ENCODE assay signal across 16 cellular contexts in genomic region chr10:112298581-112298980, GRCh38. TPM values are rescaled to one million over a fixed set of nuclear protein-coding genes. Genes with fewer than 3 reads are reported as not detected.
DNase-seq lines count a peak whose midpoint lies in the region; ATAC-seq, FAIRE-seq and TF ChIP-seq lines count a peak whose summit lies in the region.
"Had no signal": no experiment of that assay in that cellular context is flagged by ENCODE, and none has a peak within 500 bp of the region (broad histone marks: within the 10 kb centered on the region; RNA-seq: fewer than 3 reads in every experiment).

No MANE protein-coding gene starts in this region.

- no peaks in the 10 kb centered on the region for H3K27me3 ChIP-seq in HepG2 (ENCODE audit: control insufficient read depth in 1 of 2, insufficient read depth in 2 of 2, low read length in 2 of 2)
- no peaks in the 10 kb centered on the region for H3K27me3 ChIP-seq in right lobe of liver

- peak overlapping the region; percentile 51 for H2AFZ ChIP-seq in HepG2 (ENCODE audit: low read length)
- H2AFZ ChIP-seq: GM23338 had no signal

- no peak overlapping the region for H3K4me3 ChIP-seq in HepG2 (replicated peaks in 1 of 3; ENCODE audit: insufficient read depth in 1 of 3, low read depth in 2 of 3, low read length in 3 of 3)
- no peak overlapping the region for H3K4me3 ChIP-seq in right lobe of liver
- H3K4me3 ChIP-seq: GM23338, K562, SJSA1 had no signal

- WGBS in HepG2 (ENCODE audit: low lambda C conversion rate), result 93% methylated on average over 6 of the region's 6 CpGs
- WGBS in right lobe of liver (ENCODE audit: insufficient coverage, low coverage, low lambda C conversion rate, missing lambda C conversion rate), result 77% methylated on average over 1 of the region's 6 CpGs

- H3K9ac ChIP-seq in HepG2 (ENCODE audit: insufficient read depth, low read depth, low read length), result no peak overlapping the region

- no peak for TF ChIP-seq RAD21 in HepG2 (CRISPR knock-in tag; IDR thresholded peaks at IDR 0.05)

- POLR2A ChIA-PET in HepG2 (lab: Yijun Ruan, JAX), result interaction anchor here (5.3 kb wide), 1 partner anchor 72 kb away, joined by 62 read pairs; no protein-coding TSS in a partner anchor

- TF ChIP-seq EP300 in HepG2 (IDR thresholded peaks at IDR 0.05; ENCODE audit: low read depth in 2 of 2, low read length in 2 of 2), result no peak
- TF ChIP-seq EP300 in HepG2 (CRISPR knock-in tag; IDR thresholded peaks at IDR 0.05; ENCODE audit: borderline replicate concordance), result no peak

- DNase-seq in HepG2 (ENCODE audit: low spot score), result no peak
- no peak for DNase-seq in right lobe of liver
- DNase-seq in cerebellum (ENCODE audit: low spot score), result peak; percentile 12
- peak; percentile 38 for DNase-seq in retina
- no peak for DNase-seq in H4 (ENCODE audit: low spot score)
- DNase-seq in HCEC 1CT, result no peak
- DNase-seq in NCI-H1694 treated with DMSO at 0.1 percent for 48 hours (lab: John Stamatoyannopoulos, UW), result no peak
- DNase-seq: C1 segment of cervical spinal cord, NCI-H187 treated with DMSO at 0.1 percent for 48 hours, NCI-H345, NCI-H524 treated with DMSO at 0.1 percent for 48 hours had no signal

- H3K4me1 ChIP-seq in HepG2 (ENCODE audit: insufficient read depth, low read length) (peaks cover 95% of the 10 kb centered on the region), right lobe of liver (peaks cover 3 to 59% (median 25%) of the 10 kb centered on the region in 4 donors)
- H3K4me1 ChIP-seq: SJSA1 had no signal

- TF ChIP-seq CTCF in HepG2 (CRISPR knock-in tag; IDR thresholded peaks at IDR 0.05) (no peak), right lobe of liver (IDR thresholded peaks at IDR 0.05) (no peak)

- CTCF ChIA-PET in HepG2 (lab: Yijun Ruan, JAX; ENCODE audit: low intra/inter-chr PET ratio, low total read pairs), result no interaction called here

- intact Hi-C loops in HepG2 (cut with micrococcal nuclease; ENCODE audit: unreplicated experiment), result no loop called here
- intact Hi-C loops in right lobe of liver (cut with DNase I), result no loop called here

- no peaks in the 10 kb centered on the region for H3K79me2 ChIP-seq in HepG2 (ENCODE audit: insufficient read depth, low read length)

- ATAC-seq in HepG2 (no peak), right lobe of liver (no peak)
- ATAC-seq: K562 had no signal

- no peaks in the 10 kb centered on the region for H4K20me1 ChIP-seq in HepG2 (ENCODE audit: insufficient read depth, low read length)

- H3K27ac ChIP-seq in HepG2 (ENCODE audit: extremely low read length, insufficient read depth, low read length) (no peak overlapping the region), right lobe of liver (peak overlapping the region in 1 of 3 donors; percentile 86)
- H3K27ac ChIP-seq: SJSA1 had no signal

- FAIRE-seq in HepG2 (lab: Jason Lieb, UNC), result no peak
- FAIRE-seq: D721Med, GM12891, K562 had no signal

- H3K4me2 ChIP-seq in HepG2 (ENCODE audit: low read depth, low read length), result no peak overlapping the region
- H3K4me2 ChIP-seq: GM23338 had no signal

- TF ChIP-seq POLR2A in HepG2 (IDR thresholded peaks at IDR 0.05; ENCODE audit: insufficient read depth in 1 of 2, low read depth in 2 of 2, low read length in 2 of 2) (no peak), right lobe of liver (IDR thresholded peaks at IDR 0.05) (no peak)

- H3K36me3 ChIP-seq in HepG2 (replicated peaks in 1 of 2; ENCODE audit: control insufficient read depth in 1 of 2, insufficient read depth in 2 of 2, low read length in 2 of 2) (no peaks in the 10 kb centered on the region), right lobe of liver (no peaks in the 10 kb centered on the region)
- H3K36me3 ChIP-seq: SJSA1 had no signal

- BruUV-seq in HepG2 (replicated peaks; lab: Mats Ljungman, UMichigan), result no TSS peak

- in situ Hi-C loops in HepG2 (cut with HindIII; ENCODE audit: extremely low pct_ligation_motif_present, low pct_unique_long_range_greater_than_20kb), result no loop called here

- H3K9me3 ChIP-seq in HepG2 (ENCODE audit: low read length), result no peaks in the 10 kb centered on the region
- no peaks in the 10 kb centered on the region for H3K9me3 ChIP-seq in right lobe of liver
- H3K9me3 ChIP-seq: SJSA1 had no signal

TF ChIP-seq in HepG2, 621 proteins besides CTCF, POLR2A, EP300 and RAD21:
- TF ChIP-seq ZBTB2 (CRISPR knock-in tag; IDR thresholded peaks at IDR 0.05; ENCODE audit: low read depth), result no peak

RNA-seq across cellular contexts. Expression of gene TECTB, which starts 15.4 kb away (rescaled TPM):
- total RNA-seq in HepG2 (2016; rRNA removed; fragmentation: Illumina TruSeq; extraction: Trizol), result 1.3 and 1.8 TPM in 2 replicates
- total RNA-seq in HepG2 (2016; cell fraction: cytosol; rRNA removed; fragmentation: Illumina TruSeq; extraction: Trizol; ENCODE audit: low read depth), result 0.61 and 0.71 TPM in 2 replicates
- 1.5 and 1.9 TPM in 2 replicates for total RNA-seq in HepG2 (2016; cell fraction: insoluble cytoplasmic fraction; rRNA removed; fragmentation: Illumina TruSeq; extraction: Trizol)
- total RNA-seq in HepG2 (2016; cell fraction: membrane; rRNA removed; fragmentation: Illumina TruSeq; extraction: Trizol), result 1.0 and 1.4 TPM in 2 replicates
- 2.4 and 2.8 TPM in 2 replicates for total RNA-seq in HepG2 (2016; cell fraction: nucleus; rRNA removed; fragmentation: Illumina TruSeq; extraction: Trizol)
- polyA plus RNA-seq in HepG2 (2011; rRNA removed), result 0.78 and 1.1 TPM in 2 replicates
- polyA plus RNA-seq in HepG2 (2011; cell fraction: cytosol; rRNA removed), result 0.48 and 0.63 TPM in 2 replicates
- 1.3 and 1.7 TPM in 2 replicates for polyA plus RNA-seq in HepG2 (2011; cell fraction: nucleus; rRNA removed)
- 0.68 and 1.6 TPM in 2 replicates for polyA plus RNA-seq in HepG2 (2012)
- polyA plus RNA-seq in HepG2 (2016; cell fraction: cytosol; fragmentation: Illumina TruSeq; extraction: Trizol; ENCODE audit: low read depth), result 0.19 and 0.38 TPM in 2 replicates
- polyA plus RNA-seq in HepG2 (2016; cell fraction: insoluble cytoplasmic fraction; fragmentation: Illumina TruSeq; extraction: Trizol; ENCODE audit: low read depth), result 1.3 and 1.6 TPM in 2 replicates
- 0.73 and 0.96 TPM in 2 replicates for polyA plus RNA-seq in HepG2 (2016; cell fraction: membrane; fragmentation: Illumina TruSeq; extraction: Trizol; ENCODE audit: low read depth)
- 4.3 and 5.3 TPM in 2 replicates for polyA plus RNA-seq in HepG2 (2016; cell fraction: nucleus; fragmentation: Illumina TruSeq; extraction: Trizol; ENCODE audit: insufficient read depth, low read depth)
- 0.66 TPM in 1 of 2 replicates, not detected in the other for polyA minus RNA-seq in HepG2 (2011; rRNA and poly(A)+ RNA removed; ENCODE audit: low replicate concordance)
- 0.40 TPM in 1 of 2 replicates, not detected in the other for polyA minus RNA-seq in HepG2 (2011; cell fraction: cytosol; rRNA and poly(A)+ RNA removed)
- polyA minus RNA-seq in HepG2 (2011; cell fraction: nucleus; rRNA and poly(A)+ RNA removed), result 0.52 and 0.99 TPM in 2 replicates
- under 1 TPM; 0.18 to 0.83 (median 0.49) TPM for total RNA-seq in right lobe of liver
- total RNA-seq in cerebellum, result not detected
- not detected in 2 replicates for total RNA-seq in H4 (2014; rRNA removed; shearing (Covaris generic))
- total RNA-seq: GM23338, K562, SJSA1 had no signal
- polyA plus RNA-seq: GM23338, K562 had no signal

Comparison
In these comparisons a context has a peak if more than half of its experiments do, and no peak if none do; other contexts are left out.
1. DNase-seq: peak in cerebellum (single experiment) and retina (single experiment); none in HepG2 (single experiment), right lobe of liver (0 of 3), H4 (single experiment), HCEC 1CT (single experiment) and NCI-H1694 treated with DMSO at 0.1 percent for 48 hours (single experiment).